ENCODE assay signal across 8 cellular contexts in genomic region chr17:1724351-1724868, GRCh38. TPM values are rescaled to one million over a fixed set of nuclear protein-coding genes. Genes with fewer than 3 reads are reported as not detected.
DNase-seq lines count a peak whose midpoint lies in the region; ATAC-seq and TF ChIP-seq lines count a peak whose summit lies in the region.

TSS of gene WDR81 (plus strand) at chr17:1724704. CDS start at chr17:1724960, 256 bp downstream.

- no peak for TF ChIP-seq CTCF in left lung (IDR thresholded peaks at IDR 0.05)

- no peaks in the 10 kb centered on the region for H3K9me3 ChIP-seq in left lung

- intact Hi-C loops in left lung (cut with DNase I) = loop anchor here in 1 of 2 donors (10.0 kb wide), 1 partner anchor 50 kb away; no protein-coding TSS in a partner anchor

- DNase-seq in NCI-H524 (lab: John Stamatoyannopoulos, UW) = peak; percentile 19 to 69
- peak; percentile 87 to 89 for DNase-seq in activated CD4-positive, alpha-beta T cell treated with anti-CD3 and anti-CD28 coated beads, Interleukin-2, amount 50 U/mL, for 48 hours
- DNase-seq in dermis blood vessel endothelial cell = peak; percentile 87
- DNase-seq in left lung = peak; percentile 94 to 99
- DNase-seq in stimulated activated CD4-positive, alpha-beta T cell treated with anti-CD3 and anti-CD28 coated beads, Interleukin-2, amount 100 ng/mL, for 24 hours = peak; percentile 87 to 91

- ATAC-seq in GM18502 (IDR thresholded peaks at IDR 0.05; ENCODE audit: poor library complexity, unreplicated experiment) = peak; percentile 64
- ATAC-seq in HG02970 (IDR thresholded peaks at IDR 0.05; ENCODE audit: low FRiP score, unreplicated experiment) = peak; percentile 54
- peak; percentile 85 for ATAC-seq in left lung
- no peak for ATAC-seq in GM21576 (IDR thresholded peaks at IDR 0.05; ENCODE audit: unreplicated experiment)

- H3K4me3 ChIP-seq in left lung = peak within 1 kb of the TSS; percentile 67 to 94

- H3K27ac ChIP-seq in left lung = peak within 1 kb of the TSS; percentile 85 to 88

- H3K27me3 ChIP-seq in left lung = no peaks in the 10 kb centered on the region

- peaks cover 0 to 35% of the 10 kb centered on the region in 2 donors for H3K36me3 ChIP-seq in left lung

- H3K4me1 ChIP-seq in left lung = peaks cover 16 to 87% of the 10 kb centered on the region in 2 donors

RNA-seq across cellular contexts. Expression of gene WDR81, which starts in this region (rescaled TPM):
- 25.2 and 26.9 TPM in 2 replicates for total RNA-seq in dermis blood vessel endothelial cell
- total RNA-seq in left lung = 10 to 100 TPM; 31.8 to 44.2 TPM

Comparison
In these comparisons a context has a peak if more than half of its experiments do, and no peak if none do; other contexts are left out.
1. DNase-seq: peak in every context shown above with its lines; median percentile 96 in left lung; 89 in stimulated activated CD4-positive, alpha-beta T cell treated with anti-CD3 and anti-CD28 coated beads, Interleukin-2, amount 100 ng/mL, for 24 hours; 88 in activated CD4-positive, alpha-beta T cell treated with anti-CD3 and anti-CD28 coated beads, Interleukin-2, amount 50 U/mL, for 48 hours; 87 in dermis blood vessel endothelial cell; 44 in NCI-H524.